ENCODE assay signal across 8 cellular contexts in the genomic region with DNA sequence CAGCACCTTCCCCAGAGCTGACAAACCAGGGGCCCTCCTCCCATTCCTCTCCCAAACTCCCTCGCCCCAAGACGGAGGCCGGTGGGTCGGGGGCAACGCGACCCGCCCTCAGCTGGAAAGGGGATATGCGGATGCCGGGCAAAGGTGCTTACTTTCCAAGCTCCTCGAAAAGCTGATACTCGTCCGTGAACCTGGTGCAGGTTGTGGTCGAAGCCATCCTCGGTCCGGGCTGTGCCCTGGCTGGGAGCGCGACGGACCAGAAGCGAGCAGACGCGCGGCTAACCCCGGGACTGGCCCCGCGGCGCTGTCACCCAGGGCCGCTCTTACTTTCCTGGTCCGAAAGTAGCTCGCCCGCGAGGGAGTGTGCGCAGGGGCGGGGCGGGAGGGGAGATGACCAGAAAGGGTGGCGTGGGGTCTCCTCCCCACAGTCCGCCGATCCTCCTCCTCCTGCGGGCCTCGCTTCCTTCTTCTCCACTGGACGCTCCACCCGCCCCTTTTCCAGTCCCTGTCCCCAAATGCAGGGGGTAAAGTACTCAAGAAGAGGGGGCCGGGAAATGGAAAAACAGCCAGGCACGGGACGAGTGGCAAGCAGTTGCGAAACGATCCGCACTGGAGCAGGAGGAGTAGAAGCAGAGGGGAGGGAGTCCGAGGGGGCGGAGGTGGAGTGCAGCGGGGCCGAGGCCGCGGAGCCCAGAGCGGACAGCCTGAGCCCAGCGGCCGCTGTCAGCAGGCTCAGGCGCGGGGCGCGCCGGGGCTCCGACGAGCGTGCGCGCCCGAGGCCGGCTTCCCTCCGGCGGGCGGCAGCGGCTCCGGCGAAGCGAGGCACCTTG. TPM values are rescaled to one million over a fixed set of nuclear protein-coding genes. Genes with fewer than 3 reads are reported as not detected.
DNase-seq lines count a peak whose midpoint lies in the region; ATAC-seq lines count a peak whose summit lies in the region.

No MANE protein-coding gene starts in this region.

- H3K36me3 ChIP-seq in endocrine pancreas (ENCODE audit: control insufficient read depth, insufficient read depth, low read length): no peaks in the 10 kb centered on the region
- H3K36me3 ChIP-seq in mesenchymal stem cell (ENCODE audit: control insufficient read depth in 1 of 2, insufficient read depth in 2 of 2, low read depth in 1 of 2, low read length in 2 of 2): peaks cover 0 to 29% of the 10 kb centered on the region in 2 experiments

- peak overlapping the region; percentile 76 for H4K91ac ChIP-seq in mesenchymal stem cell (ENCODE audit: low read length)

- no peaks in the 10 kb centered on the region for H3K79me1 ChIP-seq in mesenchymal stem cell (replicated peaks; ENCODE audit: low read length, poor library complexity, severe bottlenecking)

- peak overlapping the region; percentile 100 for H3K4me3 ChIP-seq in endocrine pancreas (ENCODE audit: control insufficient read depth, insufficient read depth, low read length)
- peak overlapping the region; percentile 89 to 90 for H3K4me3 ChIP-seq in mesenchymal stem cell (ENCODE audit: insufficient read depth in 1 of 2, low read depth in 1 of 2, low read length in 2 of 2)

- H2BK15ac ChIP-seq in mesenchymal stem cell (ENCODE audit: low read depth, poor library complexity, severe bottlenecking): peak overlapping the region; percentile 92

- H2BK120ac ChIP-seq in mesenchymal stem cell (ENCODE audit: low read depth, low read length): peak overlapping the region; percentile 77

- peak overlapping the region; percentile 78 for H4K8ac ChIP-seq in mesenchymal stem cell (ENCODE audit: low read length)

- peak overlapping the region; percentile 71 for H2AFZ ChIP-seq in mesenchymal stem cell (ENCODE audit: low read depth, low read length)

- H2AK5ac ChIP-seq in mesenchymal stem cell (ENCODE audit: low read length, severe bottlenecking): no peak overlapping the region

- under 1% methylated on average over 34 of the region's 75 CpGs for WGBS in mesenchymal stem cell

- peak overlapping the region in 1 of 2 experiments; percentile 95 for H3K14ac ChIP-seq in mesenchymal stem cell (ENCODE audit: low read length in 2 of 2)

- peak overlapping the region; percentile 88 for H3K9ac ChIP-seq in endocrine pancreas (ENCODE audit: control insufficient read depth, insufficient read depth, low read length)
- H3K9ac ChIP-seq in mesenchymal stem cell (ENCODE audit: low read length): peak overlapping the region; percentile 96

- H3K4me1 ChIP-seq in endocrine pancreas (ENCODE audit: control insufficient read depth, insufficient read depth, low read length): peaks cover 28% of the 10 kb centered on the region
- no peaks in the 10 kb centered on the region for H3K4me1 ChIP-seq in mesenchymal stem cell (ENCODE audit: control insufficient read depth, insufficient read depth, low read depth, low read length)

- ATAC-seq in HG02759 (IDR thresholded peaks at IDR 0.05; ENCODE audit: unreplicated experiment): peak; percentile 28

- H3K18ac ChIP-seq in mesenchymal stem cell (ENCODE audit: low read depth in 1 of 2, low read length in 2 of 2): peak overlapping the region; percentile 86 to 99

- peak overlapping the region; percentile 41 to 82 for H2BK12ac ChIP-seq in mesenchymal stem cell (ENCODE audit: low read length in 2 of 2)

- no peaks in the 10 kb centered on the region for H3K27me3 ChIP-seq in endocrine pancreas (ENCODE audit: control insufficient read depth, insufficient read depth, low read length)
- H3K27me3 ChIP-seq in mesenchymal stem cell (ENCODE audit: control insufficient read depth in 1 of 2, insufficient read depth in 1 of 2, low read length in 2 of 2): no peaks in the 10 kb centered on the region

- no peaks in the 10 kb centered on the region for H3K9me3 ChIP-seq in endocrine pancreas (ENCODE audit: control insufficient read depth, low read length)
- no peaks in the 10 kb centered on the region for H3K9me3 ChIP-seq in mesenchymal stem cell (ENCODE audit: control insufficient read depth, low read length)

- H3K4ac ChIP-seq in mesenchymal stem cell (ENCODE audit: low read depth in 1 of 2, low read length in 2 of 2): peak overlapping the region; percentile 86 to 94

- peak overlapping the region; percentile 76 for H3K4me2 ChIP-seq in mesenchymal stem cell (ENCODE audit: low read length, poor library complexity, severe bottlenecking)

- peak overlapping the region; percentile 33 for H2BK5ac ChIP-seq in mesenchymal stem cell (ENCODE audit: low read depth, low read length, poor library complexity, severe bottlenecking)

- H3K23ac ChIP-seq in mesenchymal stem cell (ENCODE audit: low read length in 2 of 2): peak overlapping the region in 1 of 2 experiments; percentile 96

- DNase-seq in NCI-H524 (lab: John Stamatoyannopoulos, UW) (peak; percentile 31 to 51), NCI-H524 treated with DMSO at 0.1 percent for 48 hours (lab: John Stamatoyannopoulos, UW) (no peak), NCI-H510A (lab: John Stamatoyannopoulos, UW) (peak; percentile 53), mesenchymal stem cell (peak; percentile 91)
- peak; percentile 28 to 51 (median 33) for DNase-seq in activated CD8-positive, alpha-beta memory T cell treated with anti-CD3 and anti-CD28 coated beads for 48 hours (ENCODE audit: low read depth in 2 of 3, low spot score in 2 of 3)
- DNase-seq in stimulated activated CD8-positive, alpha-beta memory T cell treated with anti-CD3 and anti-CD28 coated beads, Interleukin-15, amount 100 ng/mL, for 48 hours (ENCODE audit: low read depth in 2 of 2): peak; percentile 40 to 44

- H3K27ac ChIP-seq in mesenchymal stem cell (ENCODE audit: low read length, poor library complexity, severe bottlenecking): peak overlapping the region; percentile 90

RNA-seq across cellular contexts. Expression of gene CAMK2D, which starts 0.5 kb away (rescaled TPM):
- polyA plus RNA-seq in mesenchymal stem cell (2013, experiment 1 of 2): 35.2 TPM
- polyA plus RNA-seq in mesenchymal stem cell (2013, experiment 2 of 2): 37.4 TPM
